In genomic region chrX:15471016-15471415, GRCh38 we compare ENCODE assay signal across 8 cellular contexts. TPM values are rescaled to one million over a fixed set of nuclear protein-coding genes. Genes with fewer than 3 reads are reported as not detected.
A peak's percentile ranks its signal among the peaks of the same experiment; 100 is the strongest.
DNase-seq lines count a peak whose midpoint lies in the region; FAIRE-seq and TF ChIP-seq lines count a peak whose summit lies in the region.

No MANE protein-coding gene starts in this region.

- H3K27ac Mint-ChIP-seq in MCF 10A (ENCODE audit: low read depth, unreplicated experiment), result no peak overlapping the region

- CTCF ChIA-PET in MCF 10A (lab: Yijun Ruan, JAX), result interaction anchor here (0.7 to 9.4 kb wide), 35 partner anchors 12 to 383 kb away, joined by 3 to 127 read pairs (median 5); partner anchors contain the start of genes AP1S2, BMX and PIR

- H3K27me3 Mint-ChIP-seq in MCF 10A (ENCODE audit: insufficient read depth, unreplicated experiment), result peaks cover under 1% of the 10 kb centered on the region

- TF ChIP-seq POLR2A in NB4 (IDR thresholded peaks at IDR 0.05; ENCODE audit: extremely low read depth, insufficient read length), result no peak
- TF ChIP-seq POLR2A in H54 (IDR thresholded peaks at IDR 0.05; ENCODE audit: low read depth, low read length), result no peak

- peaks cover 22% of the 10 kb centered on the region for H3K4me1 Mint-ChIP-seq in MCF 10A (ENCODE audit: insufficient read depth, unreplicated experiment)

- H3K36me3 Mint-ChIP-seq in MCF 10A (ENCODE audit: insufficient read depth, unreplicated experiment), result no peaks in the 10 kb centered on the region

- H3K4me3 Mint-ChIP-seq in MCF 10A (ENCODE audit: unreplicated experiment), result no peak overlapping the region

- intact Hi-C loops in MCF 10A (cut with micrococcal nuclease), result loop anchor here (1.0 to 10.0 kb wide), 5 partner anchors 22 to 1224 kb away; partner anchors contain the start of gene PIR

- no peak for FAIRE-seq in H54 (lab: Jason Lieb, UNC)

- DNase-seq in ELF-1 (ENCODE audit: low read depth, low spot score) (peak; percentile 77), H4 (ENCODE audit: low spot score) (peak; percentile 41), NB4 (ENCODE audit: low read depth) (peak; percentile 65), UCSD-AML1 (lab: John Stamatoyannopoulos, UW; ENCODE audit: unreplicated experiment) (peak; percentile 47), MCF 10A (ENCODE audit: unreplicated experiment) (peak; percentile 80), inferior parietal cortex (ENCODE audit: extremely low spot score) (peak; percentile 75), H54 (ENCODE audit: insufficient read length, low spot score) (no peak)
- DNase-seq in stimulated activated CD4-positive, alpha-beta T cell treated with anti-CD3 and anti-CD28 coated beads, Interleukin-1b, Interleukin-23, amount 100 ng/mL, for 48 hours, result peak; percentile 55

- no peaks in the 10 kb centered on the region for H3K9me3 Mint-ChIP-seq in MCF 10A (ENCODE audit: unreplicated experiment)

- no peak overlapping the region for H3K4me3 ChIP-seq in NB4 (ENCODE audit: low read depth, low read length)

- no TSS peak for BruUV-seq in MCF 10A (replicated peaks; lab: Mats Ljungman, UMichigan)

- TF ChIP-seq CTCF in NB4 (IDR thresholded peaks at IDR 0.05; ENCODE audit: low read depth, low read length) (peak; percentile 51), MCF 10A (IDR thresholded peaks at IDR 0.05; ENCODE audit: unreplicated experiment) (peak; percentile 76)

- POLR2A ChIA-PET in MCF 10A (lab: Yijun Ruan, JAX), result interaction anchor here (0.6 to 2.1 kb wide), 2 partner anchors 22 to 193 kb away, joined by 4 to 7 read pairs; partner anchors contain the start of gene PIR

RNA-seq across cellular contexts. Expression of gene PIR, which starts 22.1 kb away (rescaled TPM):
- 117 and 126 TPM in 2 replicates for total RNA-seq in H4 (2014; rRNA removed; shearing (Covaris generic))
- total RNA-seq in MCF 10A (2022), result 8.2 and 10.3 TPM in 2 replicates

RNA-seq across cellular contexts. Expression of gene BMX, which starts 29.6 kb away (rescaled TPM):
- total RNA-seq in H4 (2014; rRNA removed; shearing (Covaris generic)), result not detected in 2 replicates
- total RNA-seq in MCF 10A (2022), result not detected in 2 replicates

Comparison
In these comparisons a context has a peak if more than half of its experiments do, and no peak if none do; other contexts are left out.
1. RNA of gene PIR, which starts 22.1 kb away (total RNA-seq): 117 to 126 TPM in H4; 8.2 to 10.3 TPM in MCF 10A; every median in the first group is over 10 times any median in the second.